In genomic region chr13:33611016-33611805, GRCh38 we compare ENCODE assay signal across 8 cellular contexts.
A peak's percentile ranks its signal among the peaks of the same experiment; 100 is the strongest.
DNase-seq lines count a peak whose midpoint lies in the region; ATAC-seq lines count a peak whose summit lies in the region.

No MANE protein-coding gene starts in this region.

- DNase-seq in NCI-H146 treated with DMSO at 0.1 percent for 48 hours (lab: John Stamatoyannopoulos, UW; ENCODE audit: unreplicated experiment): peak; percentile 45
- DNase-seq in hypothalamus (lab: John Stamatoyannopoulos, UW): peak in 45 of 51 donors; percentile 5 to 86 (median 57)

- peak overlapping the region; percentile 62 for H3K9ac ChIP-seq in skeletal muscle satellite cell (ENCODE audit: low read depth, low read length)

- no peak for ATAC-seq in GM21737 (IDR thresholded peaks at IDR 0.05; ENCODE audit: unreplicated experiment)
- ATAC-seq in HG03469 (IDR thresholded peaks at IDR 0.05; ENCODE audit: unreplicated experiment): no peak
- no peak for ATAC-seq in GM21786 (IDR thresholded peaks at IDR 0.05; ENCODE audit: unreplicated experiment)
- no peak for ATAC-seq in GM18873 (IDR thresholded peaks at IDR 0.05; ENCODE audit: low FRiP score, unreplicated experiment)

- H3K4me3 ChIP-seq in skeletal muscle satellite cell (ENCODE audit: low read length): peak overlapping the region; percentile 66

- peak overlapping the region; percentile 87 for H3K27ac ChIP-seq in angular gyrus (ENCODE audit: low read depth, low read length)

- H3K27me3 ChIP-seq in skeletal muscle satellite cell (ENCODE audit: control insufficient read depth, insufficient read depth, low read length): peaks cover 13% of the 10 kb centered on the region

- H3K4me2 ChIP-seq in skeletal muscle satellite cell (ENCODE audit: low read length): peak overlapping the region; percentile 91

- H3K4me1 ChIP-seq in skeletal muscle satellite cell (ENCODE audit: control insufficient read depth, insufficient read depth, low read length): peaks cover 20% of the 10 kb centered on the region

- no peaks in the 10 kb centered on the region for H3K9me3 ChIP-seq in skeletal muscle satellite cell (replicated peaks; ENCODE audit: low read length)

- no peaks in the 10 kb centered on the region for H3K36me3 ChIP-seq in skeletal muscle satellite cell (ENCODE audit: insufficient read depth, low read length)
